ENCODE assay signal across 13 cellular contexts in the genomic region with DNA sequence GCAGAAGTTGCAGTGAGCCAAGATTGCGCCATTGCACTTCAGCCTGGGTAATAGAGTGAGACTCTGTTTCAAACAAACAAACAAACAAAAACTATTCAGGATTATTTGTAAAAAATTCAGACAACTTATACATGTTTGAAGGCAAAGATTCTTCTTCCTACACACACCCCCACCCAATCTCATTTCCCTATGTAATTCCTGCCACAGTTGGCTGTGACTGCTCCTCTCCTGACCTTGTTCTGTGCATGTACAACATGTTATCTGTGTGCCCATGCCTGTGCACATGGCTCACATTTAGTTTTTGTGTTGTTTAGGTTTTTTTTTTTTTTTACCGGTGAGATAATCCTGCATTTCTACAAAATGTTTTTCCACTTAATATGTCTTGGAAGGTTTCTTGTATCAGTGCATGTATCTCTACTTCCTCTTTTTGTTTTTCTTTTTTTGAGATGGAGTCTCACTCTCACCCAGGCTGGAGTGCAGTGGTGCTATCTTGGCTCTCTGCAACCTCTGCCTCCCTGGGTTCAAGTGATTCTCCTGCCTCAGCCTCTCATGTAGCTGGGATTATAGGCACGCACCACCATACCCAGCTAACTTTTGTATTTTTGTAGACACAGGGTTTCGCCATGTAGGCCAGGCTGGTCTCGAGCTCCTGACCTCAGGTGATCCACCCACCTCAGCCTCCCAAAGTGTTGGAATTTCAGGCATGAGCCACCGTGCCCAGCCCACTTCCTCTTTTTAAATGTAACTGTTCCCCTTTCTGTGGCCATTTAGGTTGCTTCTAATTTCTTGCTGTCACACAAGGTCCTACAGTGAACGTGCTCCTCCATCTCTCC. TPM values are rescaled to one million over a fixed set of nuclear protein-coding genes. Genes with fewer than 3 reads are reported as not detected.
DNase-seq lines count a peak whose midpoint lies in the region; ATAC-seq, FAIRE-seq and TF ChIP-seq lines count a peak whose summit lies in the region.
"Had no signal": no experiment of that assay in that cellular context is flagged by ENCODE, and none has a peak within 500 bp of the region (broad histone marks: within the 10 kb centered on the region; RNA-seq: fewer than 3 reads in every experiment).

No MANE protein-coding gene starts in this region.

- H3K4me2 ChIP-seq in SU-DHL-6 (ENCODE audit: low read depth, low read length, poor library complexity, severe bottlenecking) (peak overlapping the region; percentile 52), mesenchymal stem cell (ENCODE audit: low read length, poor library complexity, severe bottlenecking) (no peak overlapping the region)

- H3K4ac ChIP-seq in mesenchymal stem cell (ENCODE audit: low read depth in 1 of 2, low read length in 2 of 2) = no peak overlapping the region

- no peaks in the 10 kb centered on the region for H3K9me3 ChIP-seq in SU-DHL-6 (ENCODE audit: insufficient read depth, low read length)
- no peaks in the 10 kb centered on the region for H3K9me3 ChIP-seq in mesenchymal stem cell (ENCODE audit: control insufficient read depth, low read length)
- H3K9me3 ChIP-seq: gastroesophageal sphincter had no signal

- H3F3A ChIP-seq in SU-DHL-6 (ENCODE audit: insufficient read depth) = peaks cover 12% of the 10 kb centered on the region; the same call in 1 of the 2 replicates

- no peak overlapping the region for H2BK5ac ChIP-seq in mesenchymal stem cell (ENCODE audit: low read depth, low read length, poor library complexity, severe bottlenecking)

- no peak for FAIRE-seq in H54 (lab: Jason Lieb, UNC)

- no peaks in the 10 kb centered on the region for H4K20me1 ChIP-seq in SU-DHL-6 (ENCODE audit: low read depth, low read length)

- H2AFZ ChIP-seq in SU-DHL-6 (ENCODE audit: low read depth, low read length, severe bottlenecking) = peak overlapping the region; percentile 14
- H2AFZ ChIP-seq in mesenchymal stem cell (ENCODE audit: low read depth, low read length) = no peak overlapping the region

- no peaks in the 10 kb centered on the region for H3K27me3 ChIP-seq in SU-DHL-6 (ENCODE audit: low read length)
- H3K27me3 ChIP-seq in mesenchymal stem cell (ENCODE audit: control insufficient read depth in 1 of 2, insufficient read depth in 1 of 2, low read length in 2 of 2) = no peaks in the 10 kb centered on the region
- H3K27me3 ChIP-seq: gastroesophageal sphincter had no signal

- H3K4me1 ChIP-seq in mesenchymal stem cell (ENCODE audit: control insufficient read depth, insufficient read depth, low read depth, low read length) = peaks cover 12% of the 10 kb centered on the region

- H3K9ac ChIP-seq in SU-DHL-6 (ENCODE audit: low read length) (peak overlapping the region; percentile 37), mesenchymal stem cell (ENCODE audit: low read length) (no peak overlapping the region)

- H3K4me3 ChIP-seq in SU-DHL-6 (ENCODE audit: insufficient read depth, low read length, poor library complexity, severe bottlenecking) (no peak overlapping the region), mesenchymal stem cell (ENCODE audit: insufficient read depth in 1 of 2, low read depth in 1 of 2, low read length in 2 of 2) (no peak overlapping the region)
- H3K4me3 ChIP-seq: gastroesophageal sphincter had no signal

- H3K79me1 ChIP-seq in mesenchymal stem cell (replicated peaks; ENCODE audit: low read length, poor library complexity, severe bottlenecking) = no peaks in the 10 kb centered on the region

- H2AK5ac ChIP-seq in mesenchymal stem cell (ENCODE audit: low read length, severe bottlenecking) = peak overlapping the region; percentile 95

- H2BK15ac ChIP-seq in mesenchymal stem cell (ENCODE audit: low read depth, poor library complexity, severe bottlenecking) = no peak overlapping the region

- H3K23ac ChIP-seq in mesenchymal stem cell (ENCODE audit: low read length in 2 of 2) = no peak overlapping the region

- no peak overlapping the region for H3K14ac ChIP-seq in mesenchymal stem cell (ENCODE audit: low read length in 2 of 2)

- peak overlapping the region; percentile 46 for H4K91ac ChIP-seq in mesenchymal stem cell (ENCODE audit: low read length)

- no peak for ATAC-seq in HG03439 (IDR thresholded peaks at IDR 0.05; ENCODE audit: unreplicated experiment)
- no peak for ATAC-seq in HG03521 (IDR thresholded peaks at IDR 0.05; ENCODE audit: unreplicated experiment)
- ATAC-seq: gastroesophageal sphincter, left colon had no signal

- TF ChIP-seq POLR2A in H54 (IDR thresholded peaks at IDR 0.05; ENCODE audit: low read depth, low read length) = no peak

- no peaks in the 10 kb centered on the region for H3K36me3 ChIP-seq in SU-DHL-6 (ENCODE audit: low read length)
- H3K36me3 ChIP-seq in mesenchymal stem cell (ENCODE audit: control insufficient read depth in 1 of 2, insufficient read depth in 2 of 2, low read depth in 1 of 2, low read length in 2 of 2) = peaks cover 0 to 7% of the 10 kb centered on the region in 2 experiments
- H3K36me3 ChIP-seq: gastroesophageal sphincter had no signal

- WGBS in mesenchymal stem cell = 74% methylated on average over 6 of the region's 7 CpGs

- no peak overlapping the region for H4K8ac ChIP-seq in mesenchymal stem cell (ENCODE audit: low read length)

- H2BK120ac ChIP-seq in mesenchymal stem cell (ENCODE audit: low read depth, low read length) = no peak overlapping the region

- peak overlapping the region; percentile 83 to 86 for H2BK12ac ChIP-seq in mesenchymal stem cell (ENCODE audit: low read length in 2 of 2)

- H3K18ac ChIP-seq in mesenchymal stem cell (ENCODE audit: low read depth in 1 of 2, low read length in 2 of 2) = peak overlapping the region; percentile 30 to 50

- peak overlapping the region; percentile 73 for H3K27ac ChIP-seq in SU-DHL-6 (ENCODE audit: low read depth, low read length)
- no peak overlapping the region for H3K27ac ChIP-seq in mesenchymal stem cell (ENCODE audit: low read length, poor library complexity, severe bottlenecking)
- H3K27ac ChIP-seq: gastroesophageal sphincter had no signal

- DNase-seq in GF-D8 (lab: John Stamatoyannopoulos, UW) (peak; percentile 23), Kasumi-1 (lab: John Stamatoyannopoulos, UW) (peak; percentile 53 to 67), mesenchymal stem cell (no peak), H54 (ENCODE audit: insufficient read length, low spot score) (no peak), NCI-H82 treated with DMSO at 0.1 percent for 48 hours (lab: John Stamatoyannopoulos, UW; ENCODE audit: unreplicated experiment) (no peak)
- DNase-seq: dermis blood vessel endothelial cell, left colon, MM.1S, T1000 had no signal

- H3K79me2 ChIP-seq in SU-DHL-6 (ENCODE audit: insufficient read depth, low read length) = no peaks in the 10 kb centered on the region

- TF ChIP-seq CTCF in SU-DHL-6 (IDR thresholded peaks at IDR 0.05; ENCODE audit: insufficient read depth, low read length, poor library complexity, severe bottlenecking) = no peak

- no peaks in the 10 kb centered on the region for H3K9me2 ChIP-seq in SU-DHL-6 (replicated peaks; ENCODE audit: insufficient read depth, low read length)

RNA-seq across cellular contexts. Expression of gene CFAP251, which starts 8.7 kb away (rescaled TPM):
- polyA plus RNA-seq in mesenchymal stem cell (2013, experiment 1 of 2) = 8.4 TPM
- polyA plus RNA-seq in mesenchymal stem cell (2013, experiment 2 of 2) = 8.4 TPM

RNA-seq across cellular contexts. Expression of gene PSMD9, which starts 38.5 kb away (rescaled TPM):
- polyA plus RNA-seq in mesenchymal stem cell (2013, experiment 1 of 2) = 55.2 TPM
- 55.8 TPM for polyA plus RNA-seq in mesenchymal stem cell (2013, experiment 2 of 2)

Comparison
In these comparisons a context has a peak if more than half of its experiments do, and no peak if none do; other contexts are left out.
1. DNase-seq: peak in GF-D8 (single experiment) and Kasumi-1 (2 of 2); none in mesenchymal stem cell (single experiment), H54 (single experiment) and NCI-H82 treated with DMSO at 0.1 percent for 48 hours (single experiment).